ENCODE assay signal across 8 cellular contexts in genomic region chr21:31665397-31665796, GRCh38. TPM values are rescaled to one million over a fixed set of nuclear protein-coding genes. Genes with fewer than 3 reads are reported as not detected.
A peak's percentile ranks its signal among the peaks of the same experiment; 100 is the strongest.
DNase-seq lines count a peak whose midpoint lies in the region; ATAC-seq and TF ChIP-seq lines count a peak whose summit lies in the region.

No MANE protein-coding gene starts in this region.

- H3K4me3 ChIP-seq in vagina = no peak overlapping the region

- TF ChIP-seq CTCF in vagina (IDR thresholded peaks at IDR 0.05) = no peak

- H3K36me3 ChIP-seq in vagina = peaks cover 0 to 30% of the 10 kb centered on the region in 2 donors

- intact Hi-C loops in posterior cingulate gyrus (cut with DNase I) = no loop called here
- intact Hi-C loops in vagina (cut with DNase I) = no loop called here

- no peak for TF ChIP-seq POLR2A in vagina (IDR thresholded peaks at IDR 0.05)

- H3K27me3 ChIP-seq in vagina = no peaks in the 10 kb centered on the region

- H3K4me1 ChIP-seq in vagina = peaks cover 88% of the 10 kb centered on the region

- no peaks in the 10 kb centered on the region for H3K9me3 ChIP-seq in vagina

- DNase-seq in caudate nucleus (lab: John Stamatoyannopoulos, UW) (peak in 44 of 61 donors; percentile 4 to 87 (median 36)), posterior cingulate gyrus (peak in 7 of 10 donors; percentile 26 to 89 (median 50)), vagina (ENCODE audit: extremely low spot score in 2 of 2) (no peak), NCI-H345 (lab: John Stamatoyannopoulos, UW) (no peak)

- H3K27ac ChIP-seq in caudate nucleus (ENCODE audit: low read depth, low read length) (no peak overlapping the region), vagina (no peak overlapping the region)

- peak; percentile 53 for ATAC-seq in HG02885 (IDR thresholded peaks at IDR 0.05; ENCODE audit: poor library complexity, unreplicated experiment)
- peak; percentile 38 for ATAC-seq in SK-N-SH treated with all-trans-retinoic acid at 6 μM for 48 hours
- no peak for ATAC-seq in GM19328 (IDR thresholded peaks at IDR 0.05; ENCODE audit: unreplicated experiment)
- ATAC-seq in GM18517 (IDR thresholded peaks at IDR 0.05; ENCODE audit: unreplicated experiment) = no peak

TF ChIP-seq in SK-N-SH treated with all-trans-retinoic acid at 6 μM for 48 hours, 23 proteins besides CTCF, POLR2A, EP300 and RAD21:
- TF ChIP-seq ARNTL (CRISPR knock-in tag; IDR thresholded peaks at IDR 0.05; ENCODE audit: borderline replicate concordance, low read depth) (no peak), CSDC2 (CRISPR knock-in tag; IDR thresholded peaks at IDR 0.05) (no peak), TSHZ2 (CRISPR knock-in tag; IDR thresholded peaks at IDR 0.05) (no peak), ZNF70 (CRISPR knock-in tag; IDR thresholded peaks at IDR 0.05) (peak; percentile 84)

RNA-seq across cellular contexts. Expression of gene SOD1, which starts 5.9 kb away (rescaled TPM):
- 162 TPM for total RNA-seq in vagina

Comparison
In these comparisons a context has a peak if more than half of its experiments do, and no peak if none do; other contexts are left out.
1. ATAC-seq: peak in HG02885 (single experiment) and SK-N-SH treated with all-trans-retinoic acid at 6 μM for 48 hours (single experiment); none in GM19328 (single experiment) and GM18517 (single experiment).
2. DNase-seq: peak in caudate nucleus (44 of 61) and posterior cingulate gyrus (7 of 10); none in vagina (0 of 2) and NCI-H345 (single experiment).